ENCODE assay signal across 8 cellular contexts in genomic region chr17:78748048-78748729, GRCh38. TPM values are rescaled to one million over a fixed set of nuclear protein-coding genes. Genes with fewer than 3 reads are reported as not detected.
A peak's percentile ranks its signal among the peaks of the same experiment; 100 is the strongest.
DNase-seq lines count a peak whose midpoint lies in the region; ATAC-seq, FAIRE-seq and TF ChIP-seq lines count a peak whose summit lies in the region.

No MANE protein-coding gene starts in this region.

- no peaks in the 10 kb centered on the region for H3K27me3 ChIP-seq in ascending aorta

- FAIRE-seq in D721Med (lab: Jason Lieb, UNC) (no peak), RCC 7860 (lab: Jason Lieb, UNC) (no peak)

- DNase-seq in ascending aorta (ENCODE audit: low spot score in 2 of 2) (no peak), natural killer cell (no peak), D721Med (ENCODE audit: insufficient read length, low spot score) (no peak), RCC 7860 (ENCODE audit: low spot score) (no peak), GM13976 (ENCODE audit: low spot score) (no peak)

- in situ Hi-C loops in GM13976 (cut with MboI; ENCODE audit: low sequenced_read_pairs, unreplicated experiment) = no loop called here

- intact Hi-C loops in ascending aorta (cut with DNase I) = no loop called here
- intact Hi-C loops in natural killer cell (cut with micrococcal nuclease) = loop anchor here (1.0 to 2.0 kb wide), 3 partner anchors 10 to 27 kb away; no protein-coding TSS in a partner anchor

- H3K36me3 Mint-ChIP-seq in natural killer cell = no peaks in the 10 kb centered on the region

- H3K27ac Mint-ChIP-seq in natural killer cell = peak overlapping the region; percentile 93

- H3K4me3 Mint-ChIP-seq in natural killer cell = peak overlapping the region; percentile 80

- H3K9me3 ChIP-seq in ascending aorta = no peaks in the 10 kb centered on the region

- H3K9me3 Mint-ChIP-seq in natural killer cell = no peaks in the 10 kb centered on the region

- H3K4me1 Mint-ChIP-seq in natural killer cell = peaks cover 94 to 96% of the 10 kb centered on the region in 2 donors

- peaks cover 0 to 2% of the 10 kb centered on the region in 2 donors for H3K4me1 ChIP-seq in ascending aorta

- H3K27me3 Mint-ChIP-seq in natural killer cell (ENCODE audit: low read depth in 2 of 2) = no peaks in the 10 kb centered on the region

- ATAC-seq in GM18909 (IDR thresholded peaks at IDR 0.05; ENCODE audit: poor library complexity, unreplicated experiment) (peak; percentile 59), HG03175 (IDR thresholded peaks at IDR 0.05; ENCODE audit: unreplicated experiment) (peak; percentile 65), natural killer cell (peak; percentile 29 to 52 (median 34)), HG03442 (IDR thresholded peaks at IDR 0.05; ENCODE audit: unreplicated experiment) (no peak)

- H3K36me3 ChIP-seq in ascending aorta = peaks cover 0 to 6% of the 10 kb centered on the region in 2 donors

- TF ChIP-seq CTCF in ascending aorta (IDR thresholded peaks at IDR 0.05) = no peak
- no peak for TF ChIP-seq CTCF in natural killer cell (IDR thresholded peaks at IDR 0.05)
- no peak for TF ChIP-seq CTCF in D721Med (IDR thresholded peaks at IDR 0.05; ENCODE audit: insufficient read depth, missing control alignments)
- TF ChIP-seq CTCF in GM13976 (IDR thresholded peaks at IDR 0.05; ENCODE audit: borderline replicate concordance, control extremely low read depth, extremely low read depth, insufficient read depth, missing control alignments) = no peak

- H3K27ac ChIP-seq in ascending aorta = peak overlapping the region; percentile 11 to 16

- H3K4me3 ChIP-seq in ascending aorta = no peak overlapping the region

RNA-seq across cellular contexts. Expression of gene CYTH1, which starts 33.9 kb away (rescaled TPM):
- total RNA-seq in ascending aorta (46.5 TPM), natural killer cell (100 to 1,000 TPM; 437 to 514 (median 457) TPM)
